ENCODE assay signal across 16 cellular contexts in the genomic region with DNA sequence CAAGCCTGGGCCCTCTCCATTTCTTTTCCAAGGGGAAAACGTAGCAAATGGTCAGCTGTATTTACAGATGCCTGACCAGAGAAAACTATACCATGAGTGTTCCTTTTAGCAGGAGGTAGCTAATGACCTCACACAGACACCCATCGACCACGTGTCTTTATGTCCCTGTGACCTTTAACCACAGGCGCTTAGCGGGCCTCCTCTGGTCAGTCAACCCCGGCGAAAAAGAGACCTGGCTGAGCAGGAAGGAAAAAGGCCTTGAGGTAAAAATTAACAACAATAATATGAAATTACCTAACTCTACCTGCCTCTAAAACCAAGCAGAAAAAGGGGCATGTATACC. TPM values are rescaled to one million over a fixed set of nuclear protein-coding genes. Genes with fewer than 3 reads are reported as not detected.
DNase-seq lines count a peak whose midpoint lies in the region; ATAC-seq and TF ChIP-seq lines count a peak whose summit lies in the region.
"Had no signal": no experiment of that assay in that cellular context is flagged by ENCODE, and none has a peak within 500 bp of the region (broad histone marks: within the 10 kb centered on the region; RNA-seq: fewer than 3 reads in every experiment).

No MANE protein-coding gene starts in this region.

- no peak overlapping the region for H3K18ac ChIP-seq in mesenchymal stem cell (ENCODE audit: low read depth in 1 of 2, low read length in 2 of 2)

- ATAC-seq in activated naive CD4-positive, alpha-beta T cell treated with anti-CD3 and anti-CD28 coated beads, Interleukin-2, amount 50 U/mL, for 72 hours = no peak
- no peak for ATAC-seq in omental fat pad (ENCODE audit: low FRiP score)
- no peak for ATAC-seq in stimulated activated memory B cell treated with anti-CD40 and anti-IgM and Interleukin-4, amounts not matched to agents 10 μg/mL and 1 μg/mL and 100 μg/mL, for 72 hours

- H2BK120ac ChIP-seq in mesenchymal stem cell (ENCODE audit: low read depth, low read length) = no peak overlapping the region

- H2AK5ac ChIP-seq in mesenchymal stem cell (ENCODE audit: low read length, severe bottlenecking) = no peak overlapping the region

- H4K91ac ChIP-seq in mesenchymal stem cell (ENCODE audit: low read length) = no peak overlapping the region

- H2BK12ac ChIP-seq in mesenchymal stem cell (ENCODE audit: low read length in 2 of 2) = no peak overlapping the region

- no peak overlapping the region for H4K8ac ChIP-seq in mesenchymal stem cell (ENCODE audit: low read length)

- no peak for TF ChIP-seq EP300 in transverse colon (IDR thresholded peaks at IDR 0.05; ENCODE audit: low read depth)

- no peak overlapping the region for H3K14ac ChIP-seq in mesenchymal stem cell (ENCODE audit: low read length in 2 of 2)

- H3K4me2 ChIP-seq in mesenchymal stem cell (ENCODE audit: low read length, poor library complexity, severe bottlenecking) = no peak overlapping the region

- peak overlapping the region; percentile 13 to 41 for H3K27ac Mint-ChIP-seq in activated naive CD4-positive, alpha-beta T cell treated with anti-CD3 and anti-CD28 coated beads, Interleukin-2, amount 50 U/mL, for 72 hours
- H3K27ac Mint-ChIP-seq in activated naive CD4-positive, alpha-beta T cell treated with anti-CD3 and anti-CD28 coated beads for 36 hours = no peak overlapping the region
- no peak overlapping the region for H3K27ac Mint-ChIP-seq in stimulated activated memory B cell treated with anti-CD40 and anti-IgM and Interleukin-4, amounts not matched to agents 10 μg/mL and 1 μg/mL and 100 μg/mL, for 72 hours

- TF ChIP-seq CTCF in transverse colon (IDR thresholded peaks at IDR 0.05) (no peak), omental fat pad (IDR thresholded peaks at IDR 0.05) (no peak)

- H3K36me3 ChIP-seq in mesenchymal stem cell (ENCODE audit: control insufficient read depth in 1 of 2, insufficient read depth in 2 of 2, low read depth in 1 of 2, low read length in 2 of 2) = peaks cover 79 to 80% of the 10 kb centered on the region in 2 experiments
- peaks cover 0 to 12% (median 3%) of the 10 kb centered on the region in 4 donors for H3K36me3 ChIP-seq in transverse colon

- H2AFZ ChIP-seq in mesenchymal stem cell (ENCODE audit: low read depth, low read length) = no peak overlapping the region

- no peak overlapping the region for H3K23ac ChIP-seq in mesenchymal stem cell (ENCODE audit: low read length in 2 of 2)

- H3K4me3 ChIP-seq in mesenchymal stem cell (ENCODE audit: insufficient read depth in 1 of 2, low read depth in 1 of 2, low read length in 2 of 2) (no peak overlapping the region), transverse colon (no peak overlapping the region)
- H3K4me3 ChIP-seq: SJCRH30 had no signal

- H3K36me3 Mint-ChIP-seq in activated naive CD4-positive, alpha-beta T cell treated with anti-CD3 and anti-CD28 coated beads, Interleukin-2, amount 50 U/mL, for 72 hours = peaks cover 0 to 7% of the 10 kb centered on the region in 2 donors
- peaks cover 15% of the 10 kb centered on the region for H3K36me3 Mint-ChIP-seq in activated naive CD4-positive, alpha-beta T cell treated with anti-CD3 and anti-CD28 coated beads for 36 hours (ENCODE audit: low read depth)
- peaks cover 36% of the 10 kb centered on the region for H3K36me3 Mint-ChIP-seq in stimulated activated memory B cell treated with anti-CD40 and anti-IgM and Interleukin-4, amounts not matched to agents 10 μg/mL and 1 μg/mL and 100 μg/mL, for 72 hours

- H3K27me3 ChIP-seq in mesenchymal stem cell (ENCODE audit: control insufficient read depth in 1 of 2, insufficient read depth in 1 of 2, low read length in 2 of 2) (no peaks in the 10 kb centered on the region), transverse colon (no peaks in the 10 kb centered on the region)
- H3K27me3 ChIP-seq: SJCRH30 had no signal

- WGBS in mesenchymal stem cell = 74% methylated on average over 7 of the region's 7 CpGs
- 40 to 55% methylated on average over 2 to 7 of the region's 7 CpGs for WGBS in transverse colon (ENCODE audit: low coverage in 1 of 2), 2 donors

- CTCF ChIA-PET in activated naive CD4-positive, alpha-beta T cell treated with anti-CD3 and anti-CD28 coated beads for 36 hours (lab: Charles Lee) = no interaction called here

- intact Hi-C loops in activated naive CD4-positive, alpha-beta T cell treated with anti-CD3 and anti-CD28 coated beads for 36 hours (cut with micrococcal nuclease) = no loop called here
- intact Hi-C loops in transverse colon (cut with DNase I; ENCODE audit: low total_unique reads) = no loop called here

- H3K9me3 ChIP-seq in mesenchymal stem cell (ENCODE audit: control insufficient read depth, low read length) = no peaks in the 10 kb centered on the region
- no peaks in the 10 kb centered on the region for H3K9me3 ChIP-seq in transverse colon
- H3K9me3 ChIP-seq: SJCRH30 had no signal

- peaks cover 13% of the 10 kb centered on the region for H3K4me1 ChIP-seq in mesenchymal stem cell (ENCODE audit: control insufficient read depth, insufficient read depth, low read depth, low read length)
- peaks cover 0 to 18% (median 18%) of the 10 kb centered on the region in 4 donors for H3K4me1 ChIP-seq in transverse colon
- H3K4me1 ChIP-seq: SJCRH30 had no signal

- H3K9me3 Mint-ChIP-seq in activated naive CD4-positive, alpha-beta T cell treated with anti-CD3 and anti-CD28 coated beads, Interleukin-2, amount 50 U/mL, for 72 hours = no peaks in the 10 kb centered on the region
- H3K9me3 Mint-ChIP-seq in activated naive CD4-positive, alpha-beta T cell treated with anti-CD3 and anti-CD28 coated beads for 36 hours = no peaks in the 10 kb centered on the region
- H3K9me3 Mint-ChIP-seq in stimulated activated memory B cell treated with anti-CD40 and anti-IgM and Interleukin-4, amounts not matched to agents 10 μg/mL and 1 μg/mL and 100 μg/mL, for 72 hours = no peaks in the 10 kb centered on the region
- H3K9me3 Mint-ChIP-seq: CD14-positive monocyte, IgD-negative memory B cell had no signal

- no peaks in the 10 kb centered on the region for H3K27me3 Mint-ChIP-seq in activated naive CD4-positive, alpha-beta T cell treated with anti-CD3 and anti-CD28 coated beads for 36 hours (ENCODE audit: low read depth)
- no peaks in the 10 kb centered on the region for H3K27me3 Mint-ChIP-seq in stimulated activated memory B cell treated with anti-CD40 and anti-IgM and Interleukin-4, amounts not matched to agents 10 μg/mL and 1 μg/mL and 100 μg/mL, for 72 hours
- H3K27me3 Mint-ChIP-seq: IgD-negative memory B cell had no signal

- no peak overlapping the region for H3K4me3 Mint-ChIP-seq in activated naive CD4-positive, alpha-beta T cell treated with anti-CD3 and anti-CD28 coated beads for 36 hours
- H3K4me3 Mint-ChIP-seq in stimulated activated memory B cell treated with anti-CD40 and anti-IgM and Interleukin-4, amounts not matched to agents 10 μg/mL and 1 μg/mL and 100 μg/mL, for 72 hours = no peak overlapping the region
- H3K4me3 Mint-ChIP-seq: CD14-positive monocyte had no signal

- in situ Hi-C loops in transverse colon (cut with MboI; ENCODE audit: low pct_ligation_motif_present in 1 of 4, low pct_unique_long_range_greater_than_20kb in 1 of 4, low sequenced_read_pairs in 3 of 4) = no loop called here

- no peak for TF ChIP-seq POLR2A in transverse colon (IDR thresholded peaks at IDR 0.05)

- H3K4me1 Mint-ChIP-seq in activated naive CD4-positive, alpha-beta T cell treated with anti-CD3 and anti-CD28 coated beads for 36 hours (ENCODE audit: low read depth) = peaks cover 3% of the 10 kb centered on the region
- H3K4me1 Mint-ChIP-seq in stimulated activated memory B cell treated with anti-CD40 and anti-IgM and Interleukin-4, amounts not matched to agents 10 μg/mL and 1 μg/mL and 100 μg/mL, for 72 hours = no peaks in the 10 kb centered on the region
- H3K4me1 Mint-ChIP-seq: CD14-positive monocyte, IgD-negative memory B cell had no signal

- H2BK5ac ChIP-seq in mesenchymal stem cell (ENCODE audit: low read depth, low read length, poor library complexity, severe bottlenecking) = no peak overlapping the region

- DNase-seq in activated naive CD4-positive, alpha-beta T cell treated with anti-CD3 and anti-CD28 coated beads, Interleukin-2, amount 50 U/mL, for 72 hours (ENCODE audit: low spot score in 2 of 2) = no peak
- no peak for DNase-seq in activated naive CD4-positive, alpha-beta T cell treated with anti-CD3 and anti-CD28 coated beads for 36 hours
- DNase-seq in epidermal melanocyte (ENCODE audit: insufficient read length, low spot score) (peak; percentile 9), mesenchymal stem cell (no peak), transverse colon (no peak), omental fat pad (ENCODE audit: low spot score) (no peak)
- DNase-seq in activated CD4-positive, alpha-beta T cell treated with anti-CD3 and anti-CD28 coated beads for 4 hours = no peak
- DNase-seq: NCI-H1417, NCI-H1930, NCI-H2171, NCI-H82, RPMI8226, SJCRH30 had no signal

- H3K9ac ChIP-seq in mesenchymal stem cell (ENCODE audit: low read length) = no peak overlapping the region

- H3K79me1 ChIP-seq in mesenchymal stem cell (replicated peaks; ENCODE audit: low read length, poor library complexity, severe bottlenecking) = peaks cover 21% of the 10 kb centered on the region

- H3K27ac ChIP-seq in mesenchymal stem cell (ENCODE audit: low read length, poor library complexity, severe bottlenecking) = peak overlapping the region; percentile 34
- H3K27ac ChIP-seq in transverse colon = peak overlapping the region; percentile 72 to 83 (median 78)
- H3K27ac ChIP-seq: SJCRH30 had no signal

- no peak overlapping the region for H3K4ac ChIP-seq in mesenchymal stem cell (ENCODE audit: low read depth in 1 of 2, low read length in 2 of 2)

- H2BK15ac ChIP-seq in mesenchymal stem cell (ENCODE audit: low read depth, poor library complexity, severe bottlenecking) = no peak overlapping the region

RNA-seq across cellular contexts. Expression of a gene that starts 9.1 kb away (rescaled TPM):
- total RNA-seq in activated naive CD4-positive, alpha-beta T cell treated with anti-CD3 and anti-CD28 coated beads, Interleukin-2, amount 50 U/mL, for 72 hours = 10 to 100 TPM; 20.7 to 42.8 TPM
- 10 to 100 TPM; 20.0 to 20.7 TPM for total RNA-seq in activated naive CD4-positive, alpha-beta T cell treated with anti-CD3 and anti-CD28 coated beads for 36 hours
- polyA plus RNA-seq in mesenchymal stem cell (2013, experiment 1 of 2) = 14.8 TPM
- 16.2 TPM for polyA plus RNA-seq in mesenchymal stem cell (2013, experiment 2 of 2)
- total RNA-seq in transverse colon = 10 to 100 TPM; 32.6 to 62.7 (median 54.3) TPM
- total RNA-seq in omental fat pad = 10 to 100 TPM; 12.4 to 26.8 (median 20.9) TPM

RNA-seq across cellular contexts. Expression of a gene that starts 31.6 kb away (rescaled TPM):
- 10 to 100 TPM; 19.4 to 21.5 TPM for total RNA-seq in activated naive CD4-positive, alpha-beta T cell treated with anti-CD3 and anti-CD28 coated beads, Interleukin-2, amount 50 U/mL, for 72 hours
- total RNA-seq in activated naive CD4-positive, alpha-beta T cell treated with anti-CD3 and anti-CD28 coated beads for 36 hours = 10 to 100 TPM in 1 of 2 experiments, 1 to 10 TPM in 1; 8.2 to 11.7 TPM
- polyA plus RNA-seq in mesenchymal stem cell (2013, experiment 1 of 2) = 6.9 TPM
- 6.4 TPM for polyA plus RNA-seq in mesenchymal stem cell (2013, experiment 2 of 2)
- 10 to 100 TPM; 14.9 to 38.4 (median 25.0) TPM for total RNA-seq in transverse colon
- total RNA-seq in omental fat pad = 10 to 100 TPM; 12.6 to 24.1 (median 17.2) TPM

RNA-seq across cellular contexts. Expression of a gene that starts 31.9 kb away (rescaled TPM):
- under 1 TPM in 1 of 2 donors, not detected in 1; 0.09 TPM for total RNA-seq in activated naive CD4-positive, alpha-beta T cell treated with anti-CD3 and anti-CD28 coated beads, Interleukin-2, amount 50 U/mL, for 72 hours
- under 1 TPM in 1 of 2 experiments, not detected in 1; 0.07 TPM for total RNA-seq in activated naive CD4-positive, alpha-beta T cell treated with anti-CD3 and anti-CD28 coated beads for 36 hours
- polyA plus RNA-seq in mesenchymal stem cell (2013, experiment 1 of 2) = 1.1 TPM
- polyA plus RNA-seq in mesenchymal stem cell (2013, experiment 2 of 2) = 1.2 TPM
- total RNA-seq in transverse colon (1 to 10 TPM in 1 of 4 donors, under 1 TPM in 2, not detected in 1; 0.55 to 2.9 (median 0.60) TPM), omental fat pad (1 to 10 TPM in 2 of 4 donors, under 1 TPM in 2; 0.31 to 1.1 (median 0.87) TPM)

Comparison
In these comparisons a context has a peak if more than half of its experiments do, and no peak if none do; other contexts are left out.
1. H3K27ac Mint-ChIP-seq: peak in activated naive CD4-positive, alpha-beta T cell treated with anti-CD3 and anti-CD28 coated beads, Interleukin-2, amount 50 U/mL, for 72 hours (2 of 2); none in activated naive CD4-positive, alpha-beta T cell treated with anti-CD3 and anti-CD28 coated beads for 36 hours (single experiment) and stimulated activated memory B cell treated with anti-CD40 and anti-IgM and Interleukin-4, amounts not matched to agents 10 μg/mL and 1 μg/mL and 100 μg/mL, for 72 hours (single experiment).